1 cellular context compared by ENCODE assay signal in the genomic region with DNA sequence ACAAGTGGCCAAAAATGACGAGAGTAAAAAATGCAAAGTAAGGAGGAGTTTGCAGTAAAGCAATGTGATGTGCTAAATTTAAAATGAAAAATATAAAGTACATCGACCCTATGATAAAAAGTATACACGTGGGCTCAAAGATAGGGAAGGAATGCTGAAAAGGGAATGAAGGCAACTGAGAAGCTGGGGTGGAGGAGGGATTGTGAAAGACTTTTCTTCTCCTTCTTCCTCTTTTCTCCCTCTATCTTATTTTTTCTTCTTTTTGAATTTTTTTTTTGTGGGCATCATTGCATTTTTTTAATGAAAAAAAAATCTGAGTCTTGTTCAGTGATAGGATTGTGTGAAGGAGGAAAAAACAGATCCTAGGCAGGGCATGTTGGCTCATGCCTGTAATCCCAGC.
TF ChIP-seq lines count a peak whose summit lies in the region.

No MANE protein-coding gene starts in this region.

TF ChIP-seq in GM23338, 12 proteins besides CTCF, POLR2A, EP300 and RAD21 (continued from another document):
- TF ChIP-seq, protein P1, sequence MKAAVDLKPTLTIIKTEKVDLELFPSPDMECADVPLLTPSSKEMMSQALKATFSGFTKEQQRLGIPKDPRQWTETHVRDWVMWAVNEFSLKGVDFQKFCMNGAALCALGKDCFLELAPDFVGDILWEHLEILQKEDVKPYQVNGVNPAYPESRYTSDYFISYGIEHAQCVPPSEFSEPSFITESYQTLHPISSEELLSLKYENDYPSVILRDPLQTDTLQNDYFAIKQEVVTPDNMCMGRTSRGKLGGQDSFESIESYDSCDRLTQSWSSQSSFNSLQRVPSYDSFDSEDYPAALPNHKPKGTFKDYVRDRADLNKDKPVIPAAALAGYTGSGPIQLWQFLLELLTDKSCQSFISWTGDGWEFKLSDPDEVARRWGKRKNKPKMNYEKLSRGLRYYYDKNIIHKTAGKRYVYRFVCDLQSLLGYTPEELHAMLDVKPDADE (IDR thresholded peaks at IDR 0.05) = no peak
- TF ChIP-seq ZNF331 (CRISPR knock-in tag; IDR thresholded peaks at IDR 0.05; ENCODE audit: low read depth) = no peak
- no peak for TF ChIP-seq POLR2AphosphoS5 (IDR thresholded peaks at IDR 0.05; ENCODE audit: low read depth)
- no peak for TF ChIP-seq ZNF114 (CRISPR knock-in tag; IDR thresholded peaks at IDR 0.05)
- no peak for TF ChIP-seq JUNB (IDR thresholded peaks at IDR 0.05; ENCODE audit: unreplicated experiment)
- TF ChIP-seq STAT1 (IDR thresholded peaks at IDR 0.05; ENCODE audit: unreplicated experiment) = no peak
- TF ChIP-seq, protein P2, sequence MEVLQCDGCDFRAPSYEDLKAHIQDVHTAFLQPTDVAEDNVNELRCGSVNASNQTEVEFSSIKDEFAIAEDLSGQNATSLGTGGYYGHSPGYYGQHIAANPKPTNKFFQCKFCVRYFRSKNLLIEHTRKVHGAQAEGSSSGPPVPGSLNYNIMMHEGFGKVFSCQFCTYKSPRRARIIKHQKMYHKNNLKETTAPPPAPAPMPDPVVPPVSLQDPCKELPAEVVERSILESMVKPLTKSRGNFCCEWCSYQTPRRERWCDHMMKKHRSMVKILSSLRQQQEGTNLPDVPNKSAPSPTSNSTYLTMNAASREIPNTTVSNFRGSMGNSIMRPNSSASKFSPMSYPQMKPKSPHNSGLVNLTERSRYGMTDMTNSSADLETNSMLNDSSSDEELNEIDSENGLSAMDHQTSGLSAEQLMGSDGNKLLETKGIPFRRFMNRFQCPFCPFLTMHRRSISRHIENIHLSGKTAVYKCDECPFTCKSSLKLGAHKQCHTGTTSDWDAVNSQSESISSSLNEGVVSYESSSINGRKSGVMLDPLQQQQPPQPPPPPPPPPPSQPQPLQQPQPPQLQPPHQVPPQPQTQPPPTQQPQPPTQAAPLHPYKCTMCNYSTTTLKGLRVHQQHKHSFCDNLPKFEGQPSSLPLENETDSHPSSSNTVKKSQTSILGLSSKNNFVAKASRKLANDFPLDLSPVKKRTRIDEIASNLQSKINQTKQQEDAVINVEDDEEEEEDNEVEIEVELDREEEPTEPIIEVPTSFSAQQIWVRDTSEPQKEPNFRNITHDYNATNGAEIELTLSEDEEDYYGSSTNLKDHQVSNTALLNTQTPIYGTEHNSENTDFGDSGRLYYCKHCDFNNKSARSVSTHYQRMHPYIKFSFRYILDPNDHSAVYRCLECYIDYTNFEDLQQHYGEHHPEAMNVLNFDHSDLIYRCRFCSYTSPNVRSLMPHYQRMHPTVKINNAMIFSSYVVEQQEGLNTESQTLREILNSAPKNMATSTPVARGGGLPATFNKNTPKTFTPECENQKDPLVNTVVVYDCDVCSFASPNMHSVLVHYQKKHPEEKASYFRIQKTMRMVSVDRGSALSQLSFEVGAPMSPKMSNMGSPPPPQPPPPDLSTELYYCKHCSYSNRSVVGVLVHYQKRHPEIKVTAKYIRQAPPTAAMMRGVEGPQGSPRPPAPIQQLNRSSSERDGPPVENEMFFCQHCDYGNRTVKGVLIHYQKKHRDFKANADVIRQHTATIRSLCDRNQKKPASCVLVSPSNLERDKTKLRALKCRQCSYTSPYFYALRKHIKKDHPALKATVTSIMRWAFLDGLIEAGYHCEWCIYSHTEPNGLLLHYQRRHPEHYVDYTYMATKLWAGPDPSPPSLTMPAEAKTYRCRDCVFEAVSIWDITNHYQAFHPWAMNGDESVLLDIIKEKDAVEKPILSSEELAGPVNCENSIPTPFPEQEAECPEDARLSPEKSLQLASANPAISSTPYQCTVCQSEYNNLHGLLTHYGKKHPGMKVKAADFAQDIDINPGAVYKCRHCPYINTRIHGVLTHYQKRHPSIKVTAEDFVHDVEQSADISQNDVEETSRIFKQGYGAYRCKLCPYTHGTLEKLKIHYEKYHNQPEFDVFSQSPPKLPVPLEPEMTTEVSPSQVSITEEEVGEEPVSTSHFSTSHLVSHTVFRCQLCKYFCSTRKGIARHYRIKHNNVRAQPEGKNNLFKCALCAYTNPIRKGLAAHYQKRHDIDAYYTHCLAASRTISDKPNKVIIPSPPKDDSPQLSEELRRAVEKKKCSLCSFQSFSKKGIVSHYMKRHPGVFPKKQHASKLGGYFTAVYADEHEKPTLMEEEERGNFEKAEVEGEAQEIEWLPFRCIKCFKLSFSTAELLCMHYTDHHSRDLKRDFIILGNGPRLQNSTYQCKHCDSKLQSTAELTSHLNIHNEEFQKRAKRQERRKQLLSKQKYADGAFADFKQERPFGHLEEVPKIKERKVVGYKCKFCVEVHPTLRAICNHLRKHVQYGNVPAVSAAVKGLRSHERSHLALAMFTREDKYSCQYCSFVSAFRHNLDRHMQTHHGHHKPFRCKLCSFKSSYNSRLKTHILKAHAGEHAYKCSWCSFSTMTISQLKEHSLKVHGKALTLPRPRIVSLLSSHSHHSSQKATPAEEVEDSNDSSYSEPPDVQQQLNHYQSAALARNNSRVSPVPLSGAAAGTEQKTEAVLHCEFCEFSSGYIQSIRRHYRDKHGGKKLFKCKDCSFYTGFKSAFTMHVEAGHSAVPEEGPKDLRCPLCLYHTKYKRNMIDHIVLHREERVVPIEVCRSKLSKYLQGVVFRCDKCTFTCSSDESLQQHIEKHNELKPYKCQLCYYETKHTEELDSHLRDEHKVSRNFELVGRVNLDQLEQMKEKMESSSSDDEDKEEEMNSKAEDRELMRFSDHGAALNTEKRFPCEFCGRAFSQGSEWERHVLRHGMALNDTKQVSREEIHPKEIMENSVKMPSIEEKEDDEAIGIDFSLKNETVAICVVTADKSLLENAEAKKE (CRISPR knock-in tag; IDR thresholded peaks at IDR 0.05) = no peak
- TF ChIP-seq NANOG (IDR thresholded peaks at IDR 0.05; ENCODE audit: borderline replicate concordance) = no peak
- TF ChIP-seq EZH2 (IDR thresholded peaks at IDR 0.05; ENCODE audit: low read depth, unreplicated experiment) = no peak
TF ChIP-seq in GM23338: peak in this region for 0.
